Comparison of ENCODE assay signal across 11 cellular contexts in the genomic region with DNA sequence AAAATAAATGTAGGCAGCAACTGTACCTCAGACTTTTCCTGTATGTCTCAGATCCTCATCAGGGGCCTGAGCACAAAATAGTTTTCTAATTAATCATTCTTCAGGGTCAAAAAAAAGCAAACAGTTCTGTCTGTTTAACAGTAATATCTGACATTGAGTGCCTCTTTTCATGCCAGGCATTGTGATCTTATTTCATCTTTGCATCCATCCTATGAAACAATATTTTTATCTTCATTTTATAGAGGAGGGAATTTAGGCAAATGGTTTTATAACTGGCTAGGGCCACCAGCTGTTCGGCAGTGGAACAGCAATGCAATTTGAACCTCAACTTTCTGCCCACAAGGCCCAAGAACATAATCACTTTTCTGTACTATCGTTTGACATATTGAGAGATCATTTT.
DNase-seq lines count a peak whose midpoint lies in the region; ATAC-seq, FAIRE-seq and TF ChIP-seq lines count a peak whose summit lies in the region.
"Had no signal": no experiment of that assay in that cellular context is flagged by ENCODE, and none has a peak within 500 bp of the region (broad histone marks: within the 10 kb centered on the region; RNA-seq: fewer than 3 reads in every experiment).

No MANE protein-coding gene starts in this region.

- ATAC-seq in right lobe of liver, result peak; percentile 30 to 40 (median 34)
- no peak for ATAC-seq in effector memory CD8-positive, alpha-beta T cell (replicated peaks)

- intact Hi-C loops in right lobe of liver (cut with DNase I) (loop anchor here in 1 of 2 donors (10.0 kb wide), 1 partner anchor 187 kb away; no protein-coding TSS in a partner anchor), head of caudate nucleus (cut with DNase I) (loop anchor here (10.0 kb wide), 1 partner anchor 177 kb away; no protein-coding TSS in a partner anchor)

- TF ChIP-seq CTCF in D721Med (IDR thresholded peaks at IDR 0.05; ENCODE audit: insufficient read depth, missing control alignments), result peak; percentile 30
- peak; percentile 65 for TF ChIP-seq CTCF in astrocyte of the spinal cord (IDR thresholded peaks at IDR 0.05; ENCODE audit: low read depth, low read length)
- TF ChIP-seq CTCF in right lobe of liver (IDR thresholded peaks at IDR 0.05), result peak; percentile 37 to 58 (median 44)

- peak overlapping the region in 1 of 2 donors; percentile 41 for H3K27ac Mint-ChIP-seq in effector memory CD8-positive, alpha-beta T cell
- H3K27ac Mint-ChIP-seq: activated T-helper 2 cell treated with anti-CD3 and anti-CD28 coated beads, Interferon-gamma antibody, Interleukin-2, Interleukin-4, amounts not matched to agents 10 μg/mL and 5 μg/mL and 100 μg/mL, durations not matched to agents 14 hours and 24 hours and 36 hours had no signal

- TF ChIP-seq POLR2A in right lobe of liver (IDR thresholded peaks at IDR 0.05), result no peak

- in situ Hi-C loops in astrocyte of the spinal cord (cut with HindIII; ENCODE audit: low sequenced_read_pairs) (no loop called here), G401 (cut with HindIII; ENCODE audit: low sequenced_read_pairs) (no loop called here)

- H3K27me3 ChIP-seq in right lobe of liver, result no peaks in the 10 kb centered on the region
- H3K27me3 ChIP-seq: tibial nerve had no signal

- H3K9me3 ChIP-seq in right lobe of liver, result no peaks in the 10 kb centered on the region
- H3K9me3 ChIP-seq: tibial nerve had no signal

- no peak for DNase-seq in D721Med (ENCODE audit: insufficient read length, low spot score)
- DNase-seq in HTR-8/SVneo (ENCODE audit: insufficient read length, low spot score), result peak; percentile 10
- DNase-seq in astrocyte of the spinal cord (ENCODE audit: low read depth, low spot score), result peak; percentile 41
- no peak for DNase-seq in right lobe of liver
- DNase-seq in MV-4-11 (lab: John Stamatoyannopoulos, UW), result no peak
- DNase-seq in G401 (ENCODE audit: low spot score), result no peak
- DNase-seq in effector memory CD8-positive, alpha-beta T cell, result no peak
- no peak for DNase-seq in head of caudate nucleus
- DNase-seq: stimulated activated CD4-positive, alpha-beta T cell treated with anti-CD3 and anti-CD28 coated beads, Interleukin-2, amount 100 ng/mL, for 24 hours had no signal

- H3K36me3 Mint-ChIP-seq in effector memory CD8-positive, alpha-beta T cell (ENCODE audit: insufficient read depth), result no peaks in the 10 kb centered on the region

- no peaks in the 10 kb centered on the region for H3K36me3 ChIP-seq in right lobe of liver

- FAIRE-seq in D721Med (lab: Jason Lieb, UNC) (no peak), HTR-8/SVneo (lab: Jason Lieb, UNC) (no peak)

- no peaks in the 10 kb centered on the region for H3K27me3 Mint-ChIP-seq in effector memory CD8-positive, alpha-beta T cell

- H3K9me3 Mint-ChIP-seq in effector memory CD8-positive, alpha-beta T cell, result no peaks in the 10 kb centered on the region
- H3K9me3 Mint-ChIP-seq: activated T-helper 2 cell treated with anti-CD3 and anti-CD28 coated beads, Interferon-gamma antibody, Interleukin-2, Interleukin-4, amounts not matched to agents 10 μg/mL and 5 μg/mL and 100 μg/mL, durations not matched to agents 14 hours and 24 hours and 36 hours had no signal

- 72% methylated on average over 2 of the region's 2 CpGs for WGBS in right lobe of liver (ENCODE audit: insufficient coverage, low coverage, low lambda C conversion rate, missing lambda C conversion rate)

- no peak overlapping the region for H3K4me3 Mint-ChIP-seq in effector memory CD8-positive, alpha-beta T cell

- no peaks in the 10 kb centered on the region for H3K4me1 ChIP-seq in right lobe of liver

- no peak overlapping the region for H3K4me3 ChIP-seq in astrocyte of the spinal cord (ENCODE audit: low read depth, low read length)
- no peak overlapping the region for H3K4me3 ChIP-seq in right lobe of liver
- H3K4me3 ChIP-seq: tibial nerve had no signal

- no peak overlapping the region for H3K27ac ChIP-seq in right lobe of liver
- H3K27ac ChIP-seq: tibial nerve had no signal

- peaks cover 0 to 2% of the 10 kb centered on the region in 2 donors for H3K4me1 Mint-ChIP-seq in effector memory CD8-positive, alpha-beta T cell (ENCODE audit: low read depth in 2 of 2)

Comparison
In these comparisons a context has a peak if more than half of its experiments do, and no peak if none do; other contexts are left out.
1. DNase-seq: peak in HTR-8/SVneo (single experiment) and astrocyte of the spinal cord (single experiment); none in D721Med (single experiment), right lobe of liver (0 of 3), MV-4-11 (single experiment), G401 (single experiment), effector memory CD8-positive, alpha-beta T cell (0 of 3) and head of caudate nucleus (0 of 42).
2. Peak in every context shown above with its lines, with median percentiles within 50 percentile points of each other: CTCF ChIP-seq.